Comparison of ENCODE assay signal across 18 cellular contexts in genomic region chr2:39213015-39213414, GRCh38. TPM values are rescaled to one million over a fixed set of nuclear protein-coding genes. Genes with fewer than 3 reads are reported as not detected.
DNase-seq lines count a peak whose midpoint lies in the region; ATAC-seq, FAIRE-seq and TF ChIP-seq lines count a peak whose summit lies in the region.
"Had no signal": no experiment of that assay in that cellular context is flagged by ENCODE, and none has a peak within 500 bp of the region (broad histone marks: within the 10 kb centered on the region; RNA-seq: fewer than 3 reads in every experiment).

No MANE protein-coding gene starts in this region.

- H3K4me2 ChIP-seq in A549 (no peak overlapping the region), K562 (ENCODE audit: insufficient read depth, low read length) (no peak overlapping the region)
- H3K4me2 ChIP-seq: BLaER1 had no signal

- no peak for TF ChIP-seq EP300 in A549 (IDR thresholded peaks at IDR 0.05)
- no peak for TF ChIP-seq EP300 in K562 (IDR thresholded peaks at IDR 0.05; ENCODE audit: low read length)

- peaks cover 5% of the 10 kb centered on the region for H3K9me3 Mint-ChIP-seq in T-helper 1 cell treated with Interleukin-12 subunit alpha and Interleukin-12 subunit beta and Interleukin-4 antibody, amounts not matched to agents 30 μg/mL and 1 μg/mL, for 36 hours
- no peaks in the 10 kb centered on the region for H3K9me3 Mint-ChIP-seq in activated CD8-positive, alpha-beta T cell treated with anti-CD3 and anti-CD28 coated beads, Interleukin-2, amount 10 ng/mL, durations not matched to agents 7 days and 5 days (ENCODE audit: insufficient read depth)
- H3K9me3 Mint-ChIP-seq in activated CD8-positive, alpha-beta T cell treated with anti-CD3 and anti-CD28 coated beads for 36 hours = peaks cover 3% of the 10 kb centered on the region
- H3K9me3 Mint-ChIP-seq: CD8-positive, alpha-beta memory T cell had no signal

- H3K27ac Mint-ChIP-seq in T-helper 1 cell treated with Interleukin-12 subunit alpha and Interleukin-12 subunit beta and Interleukin-4 antibody, amounts not matched to agents 30 μg/mL and 1 μg/mL, for 36 hours = peak overlapping the region; percentile 1
- H3K27ac Mint-ChIP-seq in activated CD8-positive, alpha-beta T cell treated with anti-CD3 and anti-CD28 coated beads, Interleukin-2, amount 10 ng/mL, durations not matched to agents 7 days and 5 days = peak overlapping the region; percentile 56
- H3K27ac Mint-ChIP-seq in activated CD8-positive, alpha-beta T cell treated with anti-CD3 and anti-CD28 coated beads for 36 hours = no peak overlapping the region

- no peak for TF ChIP-seq CTCF in activated CD8-positive, alpha-beta T cell treated with anti-CD3 and anti-CD28 coated beads for 36 hours (IDR thresholded peaks at IDR 0.05)
- no peak for TF ChIP-seq CTCF in A549 (IDR thresholded peaks at IDR 0.05)
- no peak for TF ChIP-seq CTCF in K562 (IDR thresholded peaks at IDR 0.05 in 2 of 3, conservative IDR thresholded peaks at IDR 0.05 in 1 of 3; ENCODE audit: insufficient read depth in 2 of 3, low read depth in 1 of 3, low read length in 3 of 3)

- H2AFZ ChIP-seq in K562 (ENCODE audit: low read depth, low read length) = no peak overlapping the region

- H3K79me2 ChIP-seq in K562 (ENCODE audit: control insufficient read depth, insufficient read depth, low read length) = no peaks in the 10 kb centered on the region

- H3K4me3 Mint-ChIP-seq in T-helper 1 cell treated with Interleukin-12 subunit alpha and Interleukin-12 subunit beta and Interleukin-4 antibody, amounts not matched to agents 30 μg/mL and 1 μg/mL, for 36 hours = no peak overlapping the region
- no peak overlapping the region for H3K4me3 Mint-ChIP-seq in activated CD8-positive, alpha-beta T cell treated with anti-CD3 and anti-CD28 coated beads, Interleukin-2, amount 10 ng/mL, durations not matched to agents 7 days and 5 days
- H3K4me3 Mint-ChIP-seq in activated CD8-positive, alpha-beta T cell treated with anti-CD3 and anti-CD28 coated beads for 36 hours = no peak overlapping the region
- H3K4me3 Mint-ChIP-seq: CD8-positive, alpha-beta memory T cell had no signal

- no peak for ATAC-seq in activated CD8-positive, alpha-beta T cell treated with anti-CD3 and anti-CD28 coated beads, Interleukin-2, amount 10 ng/mL, durations not matched to agents 7 days and 5 days
- ATAC-seq in activated CD8-positive, alpha-beta T cell treated with anti-CD3 and anti-CD28 coated beads for 36 hours = no peak
- no peak for ATAC-seq in A549
- ATAC-seq in K562 = no peak
- no peak for ATAC-seq in GM19328 (IDR thresholded peaks at IDR 0.05; ENCODE audit: unreplicated experiment)

- H3K27ac ChIP-seq in A549 (no peak overlapping the region), K562 (ENCODE audit: extremely low read depth, low read depth, low read length) (no peak overlapping the region)
- H3K27ac ChIP-seq: 22Rv1, BLaER1 had no signal

- DNase-seq in T-helper 1 cell (no peak), A549 (ENCODE audit: low read depth in 1 of 2, low spot score in 1 of 2) (no peak), K562 (ENCODE audit: extremely low read depth in 1 of 4, low spot score in 3 of 4) (no peak)
- no peak for DNase-seq in activated CD8-positive, alpha-beta T cell treated with anti-CD3 and anti-CD28 coated beads, Interleukin-2, amount 10 ng/mL, durations not matched to agents 7 days and 5 days
- no peak for DNase-seq in activated CD8-positive, alpha-beta T cell treated with anti-CD3 and anti-CD28 coated beads for 36 hours
- DNase-seq: AML-193; Caco-2; CD8-positive, alpha-beta memory T cell; DND-41; GF-D8 had no signal

- H3K9me1 ChIP-seq in K562 (ENCODE audit: control insufficient read depth, insufficient read depth, low read length) = no peaks in the 10 kb centered on the region

- peaks cover 58% of the 10 kb centered on the region for H3K4me1 Mint-ChIP-seq in T-helper 1 cell treated with Interleukin-12 subunit alpha and Interleukin-12 subunit beta and Interleukin-4 antibody, amounts not matched to agents 30 μg/mL and 1 μg/mL, for 36 hours (ENCODE audit: low read depth)
- peaks cover 74% of the 10 kb centered on the region for H3K4me1 Mint-ChIP-seq in activated CD8-positive, alpha-beta T cell treated with anti-CD3 and anti-CD28 coated beads, Interleukin-2, amount 10 ng/mL, durations not matched to agents 7 days and 5 days (ENCODE audit: low read depth)
- peaks cover 45% of the 10 kb centered on the region for H3K4me1 Mint-ChIP-seq in activated CD8-positive, alpha-beta T cell treated with anti-CD3 and anti-CD28 coated beads for 36 hours (ENCODE audit: low read depth)

- no peak overlapping the region for H3K9ac ChIP-seq in K562 (ENCODE audit: insufficient read depth in 1 of 2, low read depth in 2 of 2, low read length in 2 of 2)
- H3K9ac ChIP-seq: BLaER1 had no signal

- no peaks in the 10 kb centered on the region for H3K36me3 ChIP-seq in K562 (ENCODE audit: control insufficient read depth, insufficient read depth, low read length)
- H3K36me3 ChIP-seq: BLaER1, HAP-1 had no signal

- TF ChIP-seq RAD21 in A549 (conservative IDR thresholded peaks at IDR 0.05 in 1 of 2, IDR thresholded peaks at IDR 0.05 in 1 of 2) (no peak), K562 (CRISPR knock-in tag; conservative IDR thresholded peaks at IDR 0.05 in 1 of 2, IDR thresholded peaks at IDR 0.05 in 1 of 2) (no peak)

- intact Hi-C loops in activated CD8-positive, alpha-beta T cell treated with anti-CD3 and anti-CD28 coated beads for 36 hours (cut with micrococcal nuclease) = no loop called here
- intact Hi-C loops in K562 (cut with micrococcal nuclease) = no loop called here

- H3K27me3 ChIP-seq in K562 (ENCODE audit: control insufficient read depth in 2 of 2, insufficient read depth in 2 of 2, low read length in 2 of 2) = no peaks in the 10 kb centered on the region
- H3K27me3 ChIP-seq: BLaER1 had no signal

- no peaks in the 10 kb centered on the region for H3K9me3 ChIP-seq in A549
- H3K9me3 ChIP-seq in K562 (replicated peaks; ENCODE audit: control insufficient read depth, insufficient read depth, low read depth, low read length) = no peaks in the 10 kb centered on the region
- H3K9me3 ChIP-seq: BLaER1, Caco-2, HAP-1 had no signal

- TF ChIP-seq POLR2A in A549 (IDR thresholded peaks at IDR 0.05; ENCODE audit: low read length) = no peak
- no peak for TF ChIP-seq POLR2A in K562 (conservative IDR thresholded peaks at IDR 0.05)

- BruUV-seq in K562 (replicated peaks; lab: Mats Ljungman, UMichigan) = no TSS peak

- H3K4me3 ChIP-seq in A549 = no peak overlapping the region
- H3K4me3 ChIP-seq in K562 = no peak overlapping the region
- H3K4me3 ChIP-seq: BLaER1, HAP-1 had no signal

- H3K27me3 Mint-ChIP-seq in T-helper 1 cell treated with Interleukin-12 subunit alpha and Interleukin-12 subunit beta and Interleukin-4 antibody, amounts not matched to agents 30 μg/mL and 1 μg/mL, for 36 hours (ENCODE audit: low read depth) = no peaks in the 10 kb centered on the region
- no peaks in the 10 kb centered on the region for H3K27me3 Mint-ChIP-seq in activated CD8-positive, alpha-beta T cell treated with anti-CD3 and anti-CD28 coated beads, Interleukin-2, amount 10 ng/mL, durations not matched to agents 7 days and 5 days (ENCODE audit: low read depth)
- H3K27me3 Mint-ChIP-seq in activated CD8-positive, alpha-beta T cell treated with anti-CD3 and anti-CD28 coated beads for 36 hours = no peaks in the 10 kb centered on the region
- H3K27me3 Mint-ChIP-seq: CD8-positive, alpha-beta memory T cell had no signal

- POLR2A ChIA-PET in activated CD8-positive, alpha-beta T cell treated with anti-CD3 and anti-CD28 coated beads, Interleukin-2, amount 10 ng/mL, durations not matched to agents 7 days and 5 days (lab: Charles Lee) = interaction anchor here (14.6 kb wide), 1 partner anchor 90 kb away, joined by 315 read pairs; the partner anchor contains the start of gene SOS1
- POLR2A ChIA-PET in activated CD8-positive, alpha-beta T cell treated with anti-CD3 and anti-CD28 coated beads for 36 hours (lab: Charles Lee) = interaction anchor here (1.2 kb wide), 1 partner anchor 88 kb away, joined by 3 read pairs; no protein-coding TSS in a partner anchor
- POLR2A ChIA-PET in A549 (lab: Yijun Ruan, JAX) = no interaction called here
- POLR2A ChIA-PET in K562 (lab: Yijun Ruan, JAX) = no interaction called here

- in situ Hi-C loops in K562 (cut with MboI) = no loop called here

- H4K20me1 ChIP-seq in K562 (replicated peaks; ENCODE audit: control insufficient read depth, insufficient read depth, low read length) = no peaks in the 10 kb centered on the region
- H4K20me1 ChIP-seq: BLaER1 had no signal

- CTCF ChIA-PET in activated CD8-positive, alpha-beta T cell treated with anti-CD3 and anti-CD28 coated beads, Interleukin-2, amount 10 ng/mL, durations not matched to agents 7 days and 5 days (lab: Charles Lee) = interaction anchor here (2.2 to 4.5 kb wide), 2 partner anchors 16 to 88 kb away, joined by 12 to 27 read pairs; no protein-coding TSS in a partner anchor
- CTCF ChIA-PET in activated CD8-positive, alpha-beta T cell treated with anti-CD3 and anti-CD28 coated beads for 36 hours (lab: Charles Lee) = interaction anchor here (1.3 to 6.0 kb wide), 2 partner anchors 16 to 88 kb away, joined by 3 to 26 read pairs; no protein-coding TSS in a partner anchor
- CTCF ChIA-PET in A549 (lab: Yijun Ruan, JAX) = interaction anchor here (0.9 to 4.1 kb wide), 4 partner anchors 16 to 154 kb away, joined by 3 to 33 read pairs (median 4); no protein-coding TSS in a partner anchor
- CTCF ChIA-PET in K562 (lab: Yijun Ruan, JAX; ENCODE audit: low intra/inter-chr PET ratio) = no interaction called here

- peaks cover 22% of the 10 kb centered on the region for H3K36me3 Mint-ChIP-seq in T-helper 1 cell treated with Interleukin-12 subunit alpha and Interleukin-12 subunit beta and Interleukin-4 antibody, amounts not matched to agents 30 μg/mL and 1 μg/mL, for 36 hours (ENCODE audit: low read depth)
- H3K36me3 Mint-ChIP-seq in activated CD8-positive, alpha-beta T cell treated with anti-CD3 and anti-CD28 coated beads, Interleukin-2, amount 10 ng/mL, durations not matched to agents 7 days and 5 days (ENCODE audit: low read depth) = peaks cover 44% of the 10 kb centered on the region
- peaks cover 7% of the 10 kb centered on the region for H3K36me3 Mint-ChIP-seq in activated CD8-positive, alpha-beta T cell treated with anti-CD3 and anti-CD28 coated beads for 36 hours (ENCODE audit: low read depth)

- WGBS in A549 (ENCODE audit: missing lambda C conversion rate) = 87% methylated on average over 1 of the region's 1 CpG
- WGBS in K562 (ENCODE audit: insufficient coverage, low coverage, missing lambda C conversion rate) = 86% methylated on average over 1 of the region's 1 CpG

- FAIRE-seq in A549 (lab: Jason Lieb, UNC) = peak; percentile 54
- no peak for FAIRE-seq in K562 (lab: Jason Lieb, UNC)
- FAIRE-seq: GM19239, H1 had no signal

- H3K4me1 ChIP-seq in A549 (no peaks in the 10 kb centered on the region), K562 (replicated peaks in 1 of 2; ENCODE audit: control insufficient read depth in 2 of 2, insufficient read depth in 2 of 2, low read length in 2 of 2) (peaks cover 0 to 18% of the 10 kb centered on the region in 2 experiments; a peak in 4 of 5 replicates)
- H3K4me1 ChIP-seq: HAP-1 had no signal

RNA-seq across cellular contexts. Expression of gene CDKL4, which starts 30.8 kb away (rescaled TPM):
- 1 to 10 TPM; 1.1 TPM for total RNA-seq in activated CD8-positive, alpha-beta T cell treated with anti-CD3 and anti-CD28 coated beads, Interleukin-2, amount 10 ng/mL, durations not matched to agents 7 days and 5 days
- under 1 TPM in 1 of 2 experiments, not detected in 1; 0.29 TPM for total RNA-seq in activated CD8-positive, alpha-beta T cell treated with anti-CD3 and anti-CD28 coated beads for 36 hours
- polyA plus RNA-seq in A549 (2011; rRNA removed) = 0.06 TPM in 1 of 2 replicates, not detected in the other
- polyA plus RNA-seq in A549 (2012; cell fraction: cytosol; rRNA removed) = not detected in 2 replicates
- not detected in 2 replicates for polyA plus RNA-seq in A549 (2012; cell fraction: nucleus; rRNA removed)
- polyA plus RNA-seq in A549 (2017; fragmentation: RNase III; extraction: RNeasy Plus Mini Kit Qiagen cat#74134 plus additional on column Dnase treatment) = not detected in 3 replicates
- 0.91 TPM in 1 of 2 replicates, not detected in the other for polyA minus RNA-seq in A549 (2011; rRNA and poly(A)+ RNA removed)
- total RNA-seq in K562 (2011; cell fraction: chromatin; rRNA removed; ENCODE audit: low replicate concordance) = not detected in 2 replicates
- total RNA-seq in K562 (2011; cell fraction: nucleolus; rRNA removed) = not detected in 2 replicates
- not detected in 2 replicates for total RNA-seq in K562 (2011; cell fraction: nucleoplasm; rRNA removed)
- total RNA-seq in K562 (2014; rRNA removed) = not detected in 2 replicates
- not detected in 2 replicates for total RNA-seq in K562 (2014; rRNA removed; fragmentation: Illumina TruSeq; extraction: Trizol)
- total RNA-seq in K562 (2015; rRNA removed; fragmentation: Illumina TruSeq; extraction: Trizol) = not detected in 2 replicates
- not detected in 2 replicates for total RNA-seq in K562 (2021)
- not detected in 2 replicates for polyA plus RNA-seq in K562 (2011; rRNA removed)
- not detected in 2 replicates for polyA plus RNA-seq in K562 (2011; cell fraction: cytosol; rRNA removed)
- polyA plus RNA-seq in K562 (2011; cell fraction: nucleus; rRNA removed) = not detected in 2 replicates
- polyA plus RNA-seq in K562 (2012) = not detected in 2 replicates
- polyA plus RNA-seq in K562 (2014; fragmentation: Illumina TruSeq; extraction: Trizol) = not detected in 2 replicates
- polyA plus RNA-seq in K562 (2014; fragmentation: Nextera tagmentation; extraction: Ambion mirVana) = not detected
- not detected in 2 replicates for polyA plus RNA-seq in K562 (2014; rRNA removed)
- 0.45 TPM in 1 of 2 replicates, not detected in the other for polyA minus RNA-seq in K562 (2011; rRNA and poly(A)+ RNA removed)
- polyA minus RNA-seq in K562 (2011; cell fraction: cytosol; rRNA and poly(A)+ RNA removed) = not detected in 2 replicates
- polyA minus RNA-seq in K562 (2011; cell fraction: nucleus; rRNA and poly(A)+ RNA removed) = not detected in 2 replicates
- total RNA-seq: H1, HT-29 had no signal
- polyA plus RNA-seq: CD8-positive, alpha-beta memory T cell; H1 had no signal

Comparison
In these comparisons a context has a peak if more than half of its experiments do, and no peak if none do; other contexts are left out.
1. POLR2A ChIA-PET loops: an anchor here in activated CD8-positive, alpha-beta T cell treated with anti-CD3 and anti-CD28 coated beads, Interleukin-2, amount 10 ng/mL, durations not matched to agents 7 days and 5 days (14.6 kb wide) and activated CD8-positive, alpha-beta T cell treated with anti-CD3 and anti-CD28 coated beads for 36 hours (1.2 kb wide); none called in A549 and K562.